ENCODE assay signal across 18 cellular contexts in genomic region chr9:29798599-29798998, GRCh38.
"Had no signal": no experiment of that assay in that cellular context is flagged by ENCODE, and none has a peak within 500 bp of the region (broad histone marks: within the 10 kb centered on the region; RNA-seq: fewer than 3 reads in every experiment).

No MANE protein-coding gene starts in this region.

- H3K9me3 ChIP-seq: esophagus muscularis mucosa, heart left ventricle, suprapubic skin, thyroid gland had no signal

- DNase-seq: effector CD4-positive, alpha-beta T cell; endodermal cell; foreskin fibroblast; heart left ventricle; hippocampal formation; kidney glomerular epithelial cell; natural killer cell; posterior cingulate gyrus; stimulated activated CD4-positive, alpha-beta T cell treated with anti-CD3 and anti-CD28 coated beads, Interleukin-2, amount 100 ng/mL, for 48 hours; stimulated activated CD8-positive, alpha-beta memory T cell treated with anti-CD3 and anti-CD28 coated beads, Interleukin-4, amount 100 ng/mL, for 48 hours; stimulated activated naive CD8-positive, alpha-beta T cell treated with anti-CD3 and anti-CD28 coated beads, Interleukin-15, Interleukin-2, amounts not matched to agents 100 U/mL and 50 U/mL, for 24 hours; thyroid gland had no signal

- ATAC-seq: heart left ventricle; natural killer cell; sciatic nerve; stimulated activated effector memory CD8-positive, alpha-beta T cell treated with anti-CD3 and anti-CD28 coated beads, Interleukin-12 subunit alpha, Interleukin-12 subunit beta, amount 100 ng/mL, for 72 hours; stimulated activated naive CD8-positive, alpha-beta T cell treated with anti-CD3 and anti-CD28 coated beads, Interleukin-15, Interleukin-2, amounts not matched to agents 100 U/mL and 50 U/mL, for 24 hours had no signal

- H3K27ac ChIP-seq: coronary artery, esophagus muscularis mucosa, heart left ventricle, skin epidermis, suprapubic skin, thyroid gland had no signal

- H3K4me1 ChIP-seq: esophagus muscularis mucosa, heart left ventricle, suprapubic skin, thyroid gland had no signal

- H3K36me3 ChIP-seq: esophagus muscularis mucosa, heart left ventricle, suprapubic skin, thyroid gland had no signal

- H3K4me3 ChIP-seq: coronary artery, esophagus muscularis mucosa, heart left ventricle, skin epidermis, suprapubic skin, thyroid gland had no signal

- H3K27me3 ChIP-seq: esophagus muscularis mucosa, heart left ventricle, suprapubic skin, thyroid gland had no signal
